In the genomic region with DNA sequence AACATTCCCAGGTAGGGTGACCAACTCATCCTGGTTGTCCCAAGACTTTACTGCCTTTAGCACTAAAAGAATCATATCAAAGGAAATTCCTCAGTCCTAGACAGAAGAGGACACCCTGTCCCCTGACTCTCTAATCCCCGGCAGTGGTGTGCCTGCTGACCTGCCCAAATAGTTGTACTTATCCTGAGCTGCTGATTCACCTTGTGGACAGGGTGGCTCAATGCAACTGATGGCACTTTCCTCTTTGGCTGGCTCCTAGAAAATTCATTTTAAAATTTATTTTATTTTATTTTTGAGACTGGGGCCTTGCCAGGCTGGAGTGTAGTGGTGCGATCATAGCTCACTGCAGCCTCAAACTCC, we compare ENCODE assay signal across 12 cellular contexts.
DNase-seq lines count a peak whose midpoint lies in the region; ATAC-seq and TF ChIP-seq lines count a peak whose summit lies in the region.
"Had no signal": no experiment of that assay in that cellular context is flagged by ENCODE, and none has a peak within 500 bp of the region (broad histone marks: within the 10 kb centered on the region; RNA-seq: fewer than 3 reads in every experiment).

No MANE protein-coding gene starts in this region.

- ATAC-seq in aorta (ENCODE audit: low FRiP score): peak; percentile 3
- ATAC-seq in HG03378 (IDR thresholded peaks at IDR 0.05; ENCODE audit: unreplicated experiment): no peak
- ATAC-seq in naive thymus-derived CD4-positive, alpha-beta T cell: no peak

- no peaks in the 10 kb centered on the region for H3K36me3 Mint-ChIP-seq in neural progenitor cell
- H3K36me3 Mint-ChIP-seq in naive thymus-derived CD4-positive, alpha-beta T cell: no peaks in the 10 kb centered on the region
- H3K36me3 Mint-ChIP-seq: activated naive CD4-positive, alpha-beta T cell treated with anti-CD3 and anti-CD28 coated beads, Interleukin-2, amount 50 U/mL, for 24 hours had no signal

- H3K27me3 Mint-ChIP-seq in neural progenitor cell (ENCODE audit: insufficient read depth, low read depth): peaks cover 5% of the 10 kb centered on the region
- H3K27me3 Mint-ChIP-seq in naive thymus-derived CD4-positive, alpha-beta T cell: peaks cover 0 to 4% (median 0%) of the 10 kb centered on the region in 5 donors
- H3K27me3 Mint-ChIP-seq: activated naive CD4-positive, alpha-beta T cell treated with anti-CD3 and anti-CD28 coated beads, Interleukin-2, amount 50 U/mL, for 24 hours had no signal

- peak in 1 of 3 experiments; percentile 8 for TF ChIP-seq CTCF in ascending aorta (IDR thresholded peaks at IDR 0.05)
- TF ChIP-seq CTCF in fibroblast of mammary gland (conservative IDR thresholded peaks at IDR 0.05; ENCODE audit: control insufficient read depth, insufficient read depth, low read depth, low read length): peak; percentile 5
- no peak for TF ChIP-seq CTCF in neural progenitor cell (IDR thresholded peaks at IDR 0.05)

- H3K9ac ChIP-seq in neural progenitor cell: no peak overlapping the region

- H3F3A ChIP-seq in neural progenitor cell (ENCODE audit: low read depth): no peaks in the 10 kb centered on the region

- DNase-seq in ascending aorta (ENCODE audit: low spot score in 2 of 2): peak in 1 of 2 donors; percentile 71
- DNase-seq in fibroblast of mammary gland (ENCODE audit: low read depth): peak; percentile 18
- peak; percentile 24 for DNase-seq in neural progenitor cell (ENCODE audit: low spot score)
- DNase-seq in aorta: no peak
- DNase-seq in naive thymus-derived CD4-positive, alpha-beta T cell: no peak
- DNase-seq in activated CD8-positive, alpha-beta memory T cell treated with anti-CD3 and anti-CD28 coated beads, Interleukin-2, amount 50 U/mL, for 48 hours: no peak
- DNase-seq: activated CD4-positive, alpha-beta memory T cell treated with anti-CD3 and anti-CD28 coated beads, Interleukin-2, amount 10 ng/mL, durations not matched to agents 7 days and 5 days; NCI-H82 had no signal

- H3K4me3 ChIP-seq in ascending aorta (peak overlapping the region in 1 of 2 donors; percentile 39), fibroblast of mammary gland (ENCODE audit: control insufficient read depth, low read depth, low read length) (no peak overlapping the region), neural progenitor cell (no peak overlapping the region), aorta (ENCODE audit: low read length in 2 of 2) (no peak overlapping the region)
- no peak overlapping the region for H3K4me3 ChIP-seq in naive thymus-derived CD4-positive, alpha-beta T cell (ENCODE audit: low read length)

- H3K9me3 ChIP-seq in ascending aorta (no peaks in the 10 kb centered on the region), neural progenitor cell (ENCODE audit: low read depth) (no peaks in the 10 kb centered on the region), aorta (ENCODE audit: control insufficient read depth, low read length) (no peaks in the 10 kb centered on the region)
- H3K9me3 ChIP-seq in naive thymus-derived CD4-positive, alpha-beta T cell (ENCODE audit: control insufficient read depth in 2 of 3, low read length in 3 of 3): no peaks in the 10 kb centered on the region
- H3K9me3 ChIP-seq: neutrophil had no signal

- WGBS in aorta, 2 donors: 14 to 25% methylated on average over 2 of the region's 2 CpGs

- H3K79me2 ChIP-seq in neural progenitor cell (ENCODE audit: low read depth): no peaks in the 10 kb centered on the region

- H4K20me1 ChIP-seq in neural progenitor cell (ENCODE audit: low read depth): no peaks in the 10 kb centered on the region

- H3K4me1 Mint-ChIP-seq in neural progenitor cell: peaks cover 12% of the 10 kb centered on the region
- peaks cover 0 to 2% (median 0%) of the 10 kb centered on the region in 7 donors for H3K4me1 Mint-ChIP-seq in naive thymus-derived CD4-positive, alpha-beta T cell
- H3K4me1 Mint-ChIP-seq: activated naive CD4-positive, alpha-beta T cell treated with anti-CD3 and anti-CD28 coated beads, Interleukin-2, amount 50 U/mL, for 24 hours had no signal

- H3K4me2 ChIP-seq in neural progenitor cell: no peak overlapping the region

- H3K4me1 ChIP-seq in ascending aorta: peaks cover 17 to 42% of the 10 kb centered on the region in 2 donors
- H3K4me1 ChIP-seq in neural progenitor cell: peaks cover 9% of the 10 kb centered on the region
- peaks cover 4 to 6% of the 10 kb centered on the region in 2 donors for H3K4me1 ChIP-seq in aorta (ENCODE audit: control insufficient read depth in 1 of 2, insufficient read depth in 2 of 2, low read length in 2 of 2)
- no peaks in the 10 kb centered on the region for H3K4me1 ChIP-seq in naive thymus-derived CD4-positive, alpha-beta T cell (ENCODE audit: control insufficient read depth in 2 of 2, insufficient read depth in 2 of 2, low read length in 2 of 2)

- H3K27ac Mint-ChIP-seq in neural progenitor cell: no peak overlapping the region
- H3K27ac Mint-ChIP-seq in naive thymus-derived CD4-positive, alpha-beta T cell: no peak overlapping the region
- H3K27ac Mint-ChIP-seq: activated CD4-positive, alpha-beta memory T cell treated with anti-CD3 and anti-CD28 coated beads, Interleukin-2, amount 10 ng/mL, durations not matched to agents 7 days and 5 days; activated naive CD4-positive, alpha-beta T cell treated with anti-CD3 and anti-CD28 coated beads, Interleukin-2, amount 50 U/mL, for 24 hours had no signal

- H3K27ac ChIP-seq in ascending aorta: peak overlapping the region; percentile 85 to 90
- no peak overlapping the region for H3K27ac ChIP-seq in neural progenitor cell
- peak overlapping the region; percentile 97 to 100 for H3K27ac ChIP-seq in aorta (ENCODE audit: low read depth in 1 of 2, low read length in 2 of 2)
- H3K27ac ChIP-seq in naive thymus-derived CD4-positive, alpha-beta T cell (ENCODE audit: low read depth, low read length): no peak overlapping the region
- H3K27ac ChIP-seq: HL-60, neutrophil had no signal

- POLR2A ChIA-PET in naive thymus-derived CD4-positive, alpha-beta T cell (lab: Charles Lee): no interaction called here

- no peak overlapping the region for H2AFZ ChIP-seq in neural progenitor cell (replicated peaks)

- H3K9me3 Mint-ChIP-seq in neural progenitor cell: peaks cover 2% of the 10 kb centered on the region
- no peaks in the 10 kb centered on the region for H3K9me3 Mint-ChIP-seq in naive thymus-derived CD4-positive, alpha-beta T cell
- H3K9me3 Mint-ChIP-seq: activated CD4-positive, alpha-beta memory T cell treated with anti-CD3 and anti-CD28 coated beads, Interleukin-2, amount 10 ng/mL, durations not matched to agents 7 days and 5 days; activated naive CD4-positive, alpha-beta T cell treated with anti-CD3 and anti-CD28 coated beads, Interleukin-2, amount 50 U/mL, for 24 hours had no signal

- H3K36me3 ChIP-seq in ascending aorta (no peaks in the 10 kb centered on the region), neural progenitor cell (no peaks in the 10 kb centered on the region), aorta (ENCODE audit: control insufficient read depth in 1 of 2, insufficient read depth in 2 of 2, low read length in 1 of 2) (no peaks in the 10 kb centered on the region)
- H3K36me3 ChIP-seq in naive thymus-derived CD4-positive, alpha-beta T cell (ENCODE audit: control insufficient read depth in 2 of 3, insufficient read depth in 3 of 3, low read length in 3 of 3): no peaks in the 10 kb centered on the region
- H3K36me3 ChIP-seq: neutrophil had no signal

- CTCF ChIA-PET in naive thymus-derived CD4-positive, alpha-beta T cell (lab: Charles Lee): no interaction called here

- intact Hi-C loops in ascending aorta (cut with DNase I) (loop anchor here (2.0 to 5.0 kb wide), 5 partner anchors 31 to 211 kb away; no protein-coding TSS in a partner anchor), aorta (cut with DNase I) (loop anchor here (5.0 kb wide), 2 partner anchors 50 to 65 kb away; no protein-coding TSS in a partner anchor)
- intact Hi-C loops in naive thymus-derived CD4-positive, alpha-beta T cell (cut with micrococcal nuclease): no loop called here

- H3K27me3 ChIP-seq in ascending aorta (no peaks in the 10 kb centered on the region), neural progenitor cell (no peaks in the 10 kb centered on the region), aorta (ENCODE audit: control insufficient read depth in 1 of 2, insufficient read depth in 2 of 2, low read length in 1 of 2) (no peaks in the 10 kb centered on the region)
- H3K27me3 ChIP-seq in naive thymus-derived CD4-positive, alpha-beta T cell (ENCODE audit: control insufficient read depth in 2 of 2, insufficient read depth in 2 of 2, low read length in 2 of 2): no peaks in the 10 kb centered on the region
- H3K27me3 ChIP-seq: neutrophil had no signal

- H3K4me3 Mint-ChIP-seq in neural progenitor cell: no peak overlapping the region
- no peak overlapping the region for H3K4me3 Mint-ChIP-seq in naive thymus-derived CD4-positive, alpha-beta T cell
- H3K4me3 Mint-ChIP-seq: activated CD4-positive, alpha-beta memory T cell treated with anti-CD3 and anti-CD28 coated beads, Interleukin-2, amount 10 ng/mL, durations not matched to agents 7 days and 5 days; activated naive CD4-positive, alpha-beta T cell treated with anti-CD3 and anti-CD28 coated beads, Interleukin-2, amount 50 U/mL, for 24 hours had no signal

Comparison
In these comparisons a context has a peak if more than half of its experiments do, and no peak if none do; other contexts are left out.
1. DNase-seq: peak in fibroblast of mammary gland (single experiment) and neural progenitor cell (single experiment); none in aorta (0 of 2), naive thymus-derived CD4-positive, alpha-beta T cell (0 of 9) and activated CD8-positive, alpha-beta memory T cell treated with anti-CD3 and anti-CD28 coated beads, Interleukin-2, amount 50 U/mL, for 48 hours (single experiment).
2. H3K27ac ChIP-seq: peak in ascending aorta (2 of 2) and aorta (2 of 2); none in neural progenitor cell (single experiment) and naive thymus-derived CD4-positive, alpha-beta T cell (single experiment).
3. intact Hi-C loops: an anchor here in ascending aorta (2.0 to 5.0 kb wide) and aorta (5.0 kb wide); none called in naive thymus-derived CD4-positive, alpha-beta T cell.